Comparison of ENCODE assay signal across 2 cellular contexts in genomic region chr2:40440835-40441234, GRCh38.
A peak's percentile ranks its signal among the peaks of the same experiment; 100 is the strongest.
TF ChIP-seq lines count a peak whose summit lies in the region.

No MANE protein-coding gene starts in this region.

TF ChIP-seq in SK-N-SH, 30 proteins besides CTCF, POLR2A, EP300 and RAD21:
- TF ChIP-seq MEF2A (IDR thresholded peaks at IDR 0.05; ENCODE audit: borderline replicate concordance, low read depth) (0 out of 2 replicates have a peak, but pooled peaks have one; percentile 20), IRF3 (IDR thresholded peaks at IDR 0.05; ENCODE audit: low read depth, low read length) (no peak)

TF ChIP-seq in SK-N-SH treated with all-trans-retinoic acid at 6 μM for 48 hours, 23 proteins besides CTCF, POLR2A, EP300 and RAD21 (continued from another document):
- TF ChIP-seq SNAI2 (CRISPR knock-in tag; IDR thresholded peaks at IDR 0.05) (no peak), TSHZ2 (CRISPR knock-in tag; IDR thresholded peaks at IDR 0.05) (no peak), ZC3H10 (CRISPR knock-in tag; IDR thresholded peaks at IDR 0.05) (no peak), BACH2 (CRISPR knock-in tag; IDR thresholded peaks at IDR 0.05; ENCODE audit: borderline replicate concordance) (no peak), ARNTL (CRISPR knock-in tag; IDR thresholded peaks at IDR 0.05; ENCODE audit: borderline replicate concordance, low read depth) (no peak), ZNF565 (CRISPR knock-in tag; conservative IDR thresholded peaks at IDR 0.05; ENCODE audit: low read depth) (no peak), RARB (CRISPR knock-in tag; IDR thresholded peaks at IDR 0.05) (no peak), GLIS3 (CRISPR knock-in tag; IDR thresholded peaks at IDR 0.05) (no peak), ESRRG (CRISPR knock-in tag; IDR thresholded peaks at IDR 0.05) (no peak), OSR1 (CRISPR knock-in tag; IDR thresholded peaks at IDR 0.05) (no peak), PPARA (CRISPR knock-in tag; IDR thresholded peaks at IDR 0.05; ENCODE audit: borderline replicate concordance) (no peak), TCF4 (CRISPR knock-in tag; IDR thresholded peaks at IDR 0.05; ENCODE audit: borderline replicate concordance) (no peak), CSRNP3 (CRISPR knock-in tag; IDR thresholded peaks at IDR 0.05) (no peak), POU6F1 (CRISPR knock-in tag; IDR thresholded peaks at IDR 0.05; ENCODE audit: borderline replicate concordance, low read depth) (no peak), ISL1 (CRISPR knock-in tag; IDR thresholded peaks at IDR 0.05) (no peak), CREB5 (CRISPR knock-in tag; IDR thresholded peaks at IDR 0.05; ENCODE audit: low read depth) (no peak)
- TF ChIP-seq, protein P1, sequence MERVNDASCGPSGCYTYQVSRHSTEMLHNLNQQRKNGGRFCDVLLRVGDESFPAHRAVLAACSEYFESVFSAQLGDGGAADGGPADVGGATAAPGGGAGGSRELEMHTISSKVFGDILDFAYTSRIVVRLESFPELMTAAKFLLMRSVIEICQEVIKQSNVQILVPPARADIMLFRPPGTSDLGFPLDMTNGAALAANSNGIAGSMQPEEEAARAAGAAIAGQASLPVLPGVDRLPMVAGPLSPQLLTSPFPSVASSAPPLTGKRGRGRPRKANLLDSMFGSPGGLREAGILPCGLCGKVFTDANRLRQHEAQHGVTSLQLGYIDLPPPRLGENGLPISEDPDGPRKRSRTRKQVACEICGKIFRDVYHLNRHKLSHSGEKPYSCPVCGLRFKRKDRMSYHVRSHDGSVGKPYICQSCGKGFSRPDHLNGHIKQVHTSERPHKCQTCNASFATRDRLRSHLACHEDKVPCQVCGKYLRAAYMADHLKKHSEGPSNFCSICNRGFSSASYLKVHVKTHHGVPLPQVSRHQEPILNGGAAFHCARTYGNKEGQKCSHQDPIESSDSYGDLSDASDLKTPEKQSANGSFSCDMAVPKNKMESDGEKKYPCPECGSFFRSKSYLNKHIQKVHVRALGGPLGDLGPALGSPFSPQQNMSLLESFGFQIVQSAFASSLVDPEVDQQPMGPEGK (CRISPR knock-in tag; IDR thresholded peaks at IDR 0.05; ENCODE audit: borderline replicate concordance), result no peak
